In genomic region chr14:99968156-99968920, GRCh38 we compare ENCODE assay signal across 17 cellular contexts.
DNase-seq lines count a peak whose midpoint lies in the region; ATAC-seq, FAIRE-seq and TF ChIP-seq lines count a peak whose summit lies in the region.
"Had no signal": no experiment of that assay in that cellular context is flagged by ENCODE, and none has a peak within 500 bp of the region (broad histone marks: within the 10 kb centered on the region; RNA-seq: fewer than 3 reads in every experiment).

No MANE protein-coding gene starts in this region.

- no peak overlapping the region for H3K9ac ChIP-seq in HepG2 (ENCODE audit: insufficient read depth, low read depth, low read length)

- WGBS in HepG2 (ENCODE audit: low lambda C conversion rate) = 64% methylated on average over 12 of the region's 12 CpGs
- 83% methylated on average over 10 of the region's 12 CpGs for WGBS in right lobe of liver (ENCODE audit: insufficient coverage, low coverage, low lambda C conversion rate, missing lambda C conversion rate)
- WGBS in small intestine, 3 donors = 80 to 91% (median 84%) methylated on average over 12 of the region's 12 CpGs

- BruUV-seq in HepG2 (replicated peaks; lab: Mats Ljungman, UMichigan) = no TSS peak

- in situ Hi-C loops in HepG2 (cut with HindIII; ENCODE audit: extremely low pct_ligation_motif_present, low pct_unique_long_range_greater_than_20kb) = no loop called here
- in situ Hi-C loops in astrocyte of the cerebellum (cut with HindIII; ENCODE audit: low sequenced_read_pairs) = no loop called here

- H3K27ac ChIP-seq in HepG2 (ENCODE audit: extremely low read length, insufficient read depth, low read length) = no peak overlapping the region
- H3K27ac ChIP-seq in right lobe of liver = no peak overlapping the region
- H3K27ac ChIP-seq in small intestine (ENCODE audit: low read depth in 1 of 2, low read length in 1 of 2) = no peak overlapping the region
- H3K27ac ChIP-seq: A549, colonic mucosa, psoas muscle, SJCRH30, testis had no signal

- H3K4me1 Mint-ChIP-seq in glutamatergic neuron (ENCODE audit: low read depth, unreplicated experiment) = peaks cover 12% of the 10 kb centered on the region

- H3K36me3 ChIP-seq in HepG2 (replicated peaks in 1 of 2; ENCODE audit: control insufficient read depth in 1 of 2, insufficient read depth in 2 of 2, low read length in 2 of 2) = no peaks in the 10 kb centered on the region
- no peaks in the 10 kb centered on the region for H3K36me3 ChIP-seq in right lobe of liver
- no peaks in the 10 kb centered on the region for H3K36me3 ChIP-seq in small intestine (ENCODE audit: control insufficient read depth in 2 of 2, insufficient read depth in 2 of 2, low read length in 2 of 2)
- H3K36me3 ChIP-seq: colonic mucosa, heart right ventricle, SJCRH30 had no signal

- H3K27me3 ChIP-seq in HepG2 (ENCODE audit: control insufficient read depth in 1 of 2, insufficient read depth in 2 of 2, low read length in 2 of 2) (peaks cover 0 to 40% of the 10 kb centered on the region in 2 experiments; a peak in 4 of 5 replicates), right lobe of liver (no peaks in the 10 kb centered on the region), small intestine (ENCODE audit: control insufficient read depth in 2 of 2, insufficient read depth in 2 of 2, low read length in 2 of 2) (no peaks in the 10 kb centered on the region)
- H3K27me3 ChIP-seq: SJCRH30, testis had no signal

- TF ChIP-seq POLR2A in HepG2 (IDR thresholded peaks at IDR 0.05; ENCODE audit: insufficient read depth in 1 of 2, low read depth in 2 of 2, low read length in 2 of 2) (no peak), right lobe of liver (IDR thresholded peaks at IDR 0.05) (no peak)

- CTCF ChIA-PET in HepG2 (lab: Yijun Ruan, JAX; ENCODE audit: low intra/inter-chr PET ratio, low total read pairs) = no interaction called here

- H3K9me3 ChIP-seq in HepG2 (ENCODE audit: low read length) (no peaks in the 10 kb centered on the region), right lobe of liver (no peaks in the 10 kb centered on the region), small intestine (ENCODE audit: control insufficient read depth, low read depth) (no peaks in the 10 kb centered on the region)
- H3K9me3 ChIP-seq: A549, colonic mucosa, heart right ventricle, psoas muscle, testis had no signal

- no peak overlapping the region for H2AFZ ChIP-seq in HepG2 (ENCODE audit: low read length)

- TF ChIP-seq EP300 in HepG2 (IDR thresholded peaks at IDR 0.05; ENCODE audit: low read depth in 2 of 2, low read length in 2 of 2) = no peak
- no peak for TF ChIP-seq EP300 in HepG2 (CRISPR knock-in tag; IDR thresholded peaks at IDR 0.05; ENCODE audit: borderline replicate concordance)

- POLR2A ChIA-PET in HepG2 (lab: Yijun Ruan, JAX) = no interaction called here

- ATAC-seq in HepG2 (no peak), right lobe of liver (no peak), GM18498 (IDR thresholded peaks at IDR 0.05; ENCODE audit: unreplicated experiment) (no peak)
- ATAC-seq: A549, psoas muscle had no signal

- H3K27me3 Mint-ChIP-seq in glutamatergic neuron (ENCODE audit: unreplicated experiment) = peaks cover 21% of the 10 kb centered on the region

- H3K4me1 ChIP-seq in HepG2 (ENCODE audit: insufficient read depth, low read length) (peaks cover 56% of the 10 kb centered on the region), right lobe of liver (peaks cover 0 to 38% (median 12%) of the 10 kb centered on the region in 4 donors), small intestine (ENCODE audit: control insufficient read depth in 2 of 2, insufficient read depth in 1 of 2, low read depth in 1 of 2, low read length in 1 of 2) (no peaks in the 10 kb centered on the region)
- H3K4me1 ChIP-seq: colonic mucosa, psoas muscle had no signal

- intact Hi-C loops in HepG2 (cut with micrococcal nuclease; ENCODE audit: unreplicated experiment) (no loop called here), right lobe of liver (cut with DNase I) (no loop called here)

- no peaks in the 10 kb centered on the region for H4K20me1 ChIP-seq in HepG2 (ENCODE audit: insufficient read depth, low read length)

- H3K27ac Mint-ChIP-seq in glutamatergic neuron (ENCODE audit: unreplicated experiment) = no peak overlapping the region

- DNase-seq in HepG2 (ENCODE audit: low spot score) = no peak
- no peak for DNase-seq in right lobe of liver
- DNase-seq in astrocyte of the cerebellum (ENCODE audit: low read depth) = peak; percentile 92
- no peak for DNase-seq in glutamatergic neuron
- DNase-seq in NCI-H187 treated with DMSO at 0.1 percent for 48 hours (lab: John Stamatoyannopoulos, UW) = no peak
- DNase-seq in HuH-7 (ENCODE audit: low spot score) = no peak
- DNase-seq in small intestine = no peak
- DNase-seq: colonic mucosa, heart right ventricle, NCI-H1436 treated with DMSO at 0.1 percent for 48 hours, NCI-H69, psoas muscle, SJCRH30, testis had no signal

- peaks cover 11% of the 10 kb centered on the region for H3K79me2 ChIP-seq in HepG2 (ENCODE audit: insufficient read depth, low read length)

- H3K4me2 ChIP-seq in HepG2 (ENCODE audit: low read depth, low read length) = no peak overlapping the region
- H3K4me2 ChIP-seq: A549 had no signal

- peaks cover 11% of the 10 kb centered on the region for H3K9me3 Mint-ChIP-seq in glutamatergic neuron (ENCODE audit: unreplicated experiment)

- peaks cover 17% of the 10 kb centered on the region for H3K36me3 Mint-ChIP-seq in glutamatergic neuron (ENCODE audit: unreplicated experiment)

- no peak for TF ChIP-seq CTCF in HepG2 (CRISPR knock-in tag; IDR thresholded peaks at IDR 0.05)
- no peak for TF ChIP-seq CTCF in right lobe of liver (IDR thresholded peaks at IDR 0.05)
- no peak for TF ChIP-seq CTCF in astrocyte of the cerebellum (IDR thresholded peaks at IDR 0.05; ENCODE audit: low read depth, low read length, missing control alignments)
- TF ChIP-seq CTCF in glutamatergic neuron (IDR thresholded peaks at IDR 0.05; ENCODE audit: partially characterized antibody, unreplicated experiment) = no peak

- no peak overlapping the region for H3K4me3 ChIP-seq in HepG2 (replicated peaks in 1 of 3; ENCODE audit: insufficient read depth in 1 of 3, low read depth in 2 of 3, low read length in 3 of 3)
- H3K4me3 ChIP-seq in right lobe of liver = no peak overlapping the region
- H3K4me3 ChIP-seq in astrocyte of the cerebellum (ENCODE audit: low read depth, low read length) = no peak overlapping the region
- H3K4me3 ChIP-seq in small intestine (ENCODE audit: low read depth in 1 of 2, low read length in 2 of 2) = no peak overlapping the region
- H3K4me3 ChIP-seq: A549, colonic mucosa, heart right ventricle, lung, psoas muscle, SJCRH30, testis had no signal

- no peak for FAIRE-seq in HepG2 (lab: Jason Lieb, UNC)
- no peak for FAIRE-seq in small intestine (lab: Jason Lieb, UNC)
- FAIRE-seq: A549 had no signal

- H3K4me3 Mint-ChIP-seq in glutamatergic neuron (ENCODE audit: unreplicated experiment) = peak overlapping the region; percentile 46

- TF ChIP-seq RAD21 in HepG2 (CRISPR knock-in tag; IDR thresholded peaks at IDR 0.05) = no peak

TF ChIP-seq in HepG2, 621 proteins besides CTCF, POLR2A, EP300 and RAD21:
- 0 out of 2 replicates have a peak, but pooled peaks have one; percentile 59 for TF ChIP-seq PRDM15 (CRISPR knock-in tag; IDR thresholded peaks at IDR 0.05)
- no peak for TF ChIP-seq U2AF1 (optimal IDR thresholded peaks at IDR 0.05; ENCODE audit: low read depth, low read length)
TF ChIP-seq in HepG2: peak in this region for 1.
